In genomic region chr15:47711654-47712053, GRCh38 we compare ENCODE assay signal across 8 cellular contexts. TPM values are rescaled to one million over a fixed set of nuclear protein-coding genes. Genes with fewer than 3 reads are reported as not detected.
A peak's percentile ranks its signal among the peaks of the same experiment; 100 is the strongest.
DNase-seq lines count a peak whose midpoint lies in the region; ATAC-seq and TF ChIP-seq lines count a peak whose summit lies in the region.

No MANE protein-coding gene starts in this region.

- H3K9me3 Mint-ChIP-seq in MCF 10A (ENCODE audit: unreplicated experiment): no peaks in the 10 kb centered on the region
- no peaks in the 10 kb centered on the region for H3K9me3 Mint-ChIP-seq in activated T-cell treated with anti-CD3 and anti-CD28 coated beads, Interleukin-2, amount 50 U/mL, for 4 hours

- TF ChIP-seq CTCF in GM06990 (IDR thresholded peaks at IDR 0.05; ENCODE audit: insufficient read depth, low read length, poor library complexity, severe bottlenecking): peak; percentile 61
- TF ChIP-seq CTCF in MCF 10A (IDR thresholded peaks at IDR 0.05; ENCODE audit: unreplicated experiment): peak; percentile 57

- intact Hi-C loops in MCF 10A (cut with micrococcal nuclease): loop anchor here (1.0 to 10.0 kb wide), 4 partner anchors 210 to 536 kb away; no protein-coding TSS in a partner anchor

- BruUV-seq in MCF 10A (replicated peaks; lab: Mats Ljungman, UMichigan): no TSS peak

- CTCF ChIA-PET in MCF 10A (lab: Yijun Ruan, JAX): interaction anchor here (0.5 to 4.2 kb wide), 31 partner anchors 9 to 809 kb away, joined by 3 to 35 read pairs (median 3); no protein-coding TSS in a partner anchor

- no peak overlapping the region for H3K9ac ChIP-seq in Karpas-422 (ENCODE audit: low read length)
- no peak overlapping the region for H3K9ac ChIP-seq in neuronal stem cell (ENCODE audit: low read depth, low read length, poor library complexity)

- H3K4ac ChIP-seq in neuronal stem cell (ENCODE audit: low read length): no peak overlapping the region

- H4K20me1 ChIP-seq in Karpas-422 (ENCODE audit: insufficient read depth, low read depth, low read length): no peaks in the 10 kb centered on the region

- H2AFZ ChIP-seq in Karpas-422 (ENCODE audit: low read length) (no peak overlapping the region), neuronal stem cell (ENCODE audit: low read length) (peak overlapping the region; percentile 29)

- no peaks in the 10 kb centered on the region for H3K79me1 ChIP-seq in neuronal stem cell (ENCODE audit: low read depth, low read length)

- H3K36me3 Mint-ChIP-seq in MCF 10A (ENCODE audit: insufficient read depth, unreplicated experiment): no peaks in the 10 kb centered on the region
- H3K36me3 Mint-ChIP-seq in activated T-cell treated with anti-CD3 and anti-CD28 coated beads, Interleukin-2, amount 50 U/mL, for 4 hours (ENCODE audit: insufficient read depth): no peaks in the 10 kb centered on the region

- POLR2A ChIA-PET in MCF 10A (lab: Yijun Ruan, JAX): interaction anchor here (0.7 to 2.2 kb wide), 7 partner anchors 12 to 550 kb away, joined by 3 to 9 read pairs (median 4); no protein-coding TSS in a partner anchor

- DNase-seq in GM06990 (ENCODE audit: extremely low read depth, insufficient read length) (no peak), Karpas-422 (peak; percentile 43), MCF 10A (ENCODE audit: unreplicated experiment) (peak; percentile 51), neuronal stem cell (ENCODE audit: low spot score) (no peak), epidermal melanocyte (ENCODE audit: insufficient read length, low spot score) (no peak), HPDE6-E6E7 (ENCODE audit: extremely low spot score) (no peak)
- no peak for DNase-seq in activated T-cell treated with anti-CD3 and anti-CD28 coated beads, Interleukin-2, amount 50 U/mL, for 4 hours
- DNase-seq in effector CD8-positive, alpha-beta T cell (lab: John Stamatoyannopoulos, UW): no peak

- no peak overlapping the region for H4K91ac ChIP-seq in neuronal stem cell (ENCODE audit: low read depth, low read length, poor library complexity)

- H3K27ac ChIP-seq in Karpas-422 (ENCODE audit: low read length) (no peak overlapping the region), neuronal stem cell (replicated peaks; ENCODE audit: low read length) (no peak overlapping the region)

- H3K36me3 ChIP-seq in GM06990 (ENCODE audit: control insufficient read depth, insufficient read depth, low read length): no peaks in the 10 kb centered on the region
- no peaks in the 10 kb centered on the region for H3K36me3 ChIP-seq in Karpas-422 (ENCODE audit: insufficient read depth, low read length)
- H3K36me3 ChIP-seq in neuronal stem cell (replicated peaks in 1 of 2; ENCODE audit: control insufficient read depth in 2 of 2, insufficient read depth in 2 of 2, low read length in 2 of 2): no peaks in the 10 kb centered on the region

- H3K18ac ChIP-seq in neuronal stem cell (ENCODE audit: low read length): no peak overlapping the region

- ATAC-seq in activated T-cell treated with anti-CD3 and anti-CD28 coated beads, Interleukin-2, amount 50 U/mL, for 4 hours: no peak

- no peak overlapping the region for H3K4me2 ChIP-seq in Karpas-422 (ENCODE audit: low read depth, low read length, poor library complexity, severe bottlenecking)
- no peak overlapping the region for H3K4me2 ChIP-seq in neuronal stem cell (ENCODE audit: insufficient read depth, low read length, poor library complexity, severe bottlenecking)

- H3K4me1 Mint-ChIP-seq in MCF 10A (ENCODE audit: insufficient read depth, unreplicated experiment): peaks cover under 1% of the 10 kb centered on the region
- no peaks in the 10 kb centered on the region for H3K4me1 Mint-ChIP-seq in activated T-cell treated with anti-CD3 and anti-CD28 coated beads, Interleukin-2, amount 50 U/mL, for 4 hours (ENCODE audit: low read depth)

- H3K27ac Mint-ChIP-seq in MCF 10A (ENCODE audit: low read depth, unreplicated experiment): no peak overlapping the region

- no peak overlapping the region for H3K4me3 Mint-ChIP-seq in MCF 10A (ENCODE audit: unreplicated experiment)
- no peak overlapping the region for H3K4me3 Mint-ChIP-seq in activated T-cell treated with anti-CD3 and anti-CD28 coated beads, Interleukin-2, amount 50 U/mL, for 4 hours

- no peak overlapping the region for H2BK120ac ChIP-seq in neuronal stem cell (ENCODE audit: low read depth, low read length)

- no peak overlapping the region for H2BK12ac ChIP-seq in neuronal stem cell (ENCODE audit: low read length)

- H3K14ac ChIP-seq in neuronal stem cell (ENCODE audit: low read length): no peak overlapping the region

- no peak overlapping the region for H2BK15ac ChIP-seq in neuronal stem cell (ENCODE audit: low read length)

- no peaks in the 10 kb centered on the region for H3K27me3 Mint-ChIP-seq in MCF 10A (ENCODE audit: insufficient read depth, unreplicated experiment)
- H3K27me3 Mint-ChIP-seq in activated T-cell treated with anti-CD3 and anti-CD28 coated beads, Interleukin-2, amount 50 U/mL, for 4 hours (ENCODE audit: low read depth): peaks cover 21% of the 10 kb centered on the region

- H3K4me1 ChIP-seq in Karpas-422 (ENCODE audit: low read length) (no peaks in the 10 kb centered on the region), neuronal stem cell (ENCODE audit: control insufficient read depth in 2 of 2, insufficient read depth in 1 of 2, low read depth in 1 of 2, low read length in 2 of 2) (peaks cover 0 to 4% of the 10 kb centered on the region in 2 donors)

- H3K9me3 ChIP-seq in Karpas-422 (ENCODE audit: low read length) (no peaks in the 10 kb centered on the region), neuronal stem cell (replicated peaks in 1 of 2; ENCODE audit: control insufficient read depth in 2 of 2, insufficient read depth in 1 of 2, low read depth in 1 of 2, low read length in 2 of 2) (no peaks in the 10 kb centered on the region)

- H2AK5ac ChIP-seq in neuronal stem cell (ENCODE audit: low read depth, low read length): no peak overlapping the region

- H3K9me2 ChIP-seq in Karpas-422 (replicated peaks; ENCODE audit: insufficient read depth, low read length): no peaks in the 10 kb centered on the region

- no peak overlapping the region for H4K8ac ChIP-seq in neuronal stem cell (ENCODE audit: low read depth, low read length)

- H3K23ac ChIP-seq in neuronal stem cell (ENCODE audit: low read depth, low read length, poor library complexity): no peak overlapping the region

- H3K27me3 ChIP-seq in GM06990 (replicated peaks; ENCODE audit: control insufficient read depth, insufficient read depth, low read length) (no peaks in the 10 kb centered on the region), Karpas-422 (ENCODE audit: low read length) (no peaks in the 10 kb centered on the region), neuronal stem cell (ENCODE audit: control insufficient read depth in 3 of 3, insufficient read depth in 3 of 3, low read depth in 1 of 3, low read length in 3 of 3) (peaks cover 0 to 22% (median 0%) of the 10 kb centered on the region in 3 experiments)

- H2BK5ac ChIP-seq in neuronal stem cell (ENCODE audit: low read length): no peak overlapping the region

- H3K4me3 ChIP-seq in GM06990 (replicated peaks; ENCODE audit: low read depth, low read length): no peak overlapping the region
- H3K4me3 ChIP-seq in Karpas-422 (ENCODE audit: low read length): no peak overlapping the region
- H3K4me3 ChIP-seq in neuronal stem cell (ENCODE audit: low read length in 2 of 2): no peak overlapping the region

- H3K79me2 ChIP-seq in Karpas-422 (ENCODE audit: low read length): no peaks in the 10 kb centered on the region

RNA-seq across cellular contexts. Expression of gene SEMA6D, which starts 5.7 kb away (rescaled TPM):
- not detected in 2 replicates for total RNA-seq in Karpas-422 (2014; rRNA removed; shearing (Covaris generic); ENCODE audit: low replicate concordance)
- total RNA-seq in MCF 10A (2022): 0.65 and 1.1 TPM in 2 replicates
- 2.7 TPM for polyA plus RNA-seq in neuronal stem cell (2013, experiment 1 of 2)
- polyA plus RNA-seq in neuronal stem cell (2013, experiment 2 of 2): 2.8 TPM
- total RNA-seq in activated T-cell treated with anti-CD3 and anti-CD28 coated beads, Interleukin-2, amount 50 U/mL, for 4 hours: not detected

Comparison
In these comparisons a context has a peak if more than half of its experiments do, and no peak if none do; other contexts are left out.
1. DNase-seq: peak in Karpas-422 (single experiment) and MCF 10A (single experiment); none in GM06990 (single experiment), neuronal stem cell (single experiment), activated T-cell treated with anti-CD3 and anti-CD28 coated beads, Interleukin-2, amount 50 U/mL, for 4 hours (single experiment), effector CD8-positive, alpha-beta T cell (single experiment), epidermal melanocyte (single experiment) and HPDE6-E6E7 (single experiment).